Comparison of ENCODE assay signal across 9 cellular contexts in the genomic region with DNA sequence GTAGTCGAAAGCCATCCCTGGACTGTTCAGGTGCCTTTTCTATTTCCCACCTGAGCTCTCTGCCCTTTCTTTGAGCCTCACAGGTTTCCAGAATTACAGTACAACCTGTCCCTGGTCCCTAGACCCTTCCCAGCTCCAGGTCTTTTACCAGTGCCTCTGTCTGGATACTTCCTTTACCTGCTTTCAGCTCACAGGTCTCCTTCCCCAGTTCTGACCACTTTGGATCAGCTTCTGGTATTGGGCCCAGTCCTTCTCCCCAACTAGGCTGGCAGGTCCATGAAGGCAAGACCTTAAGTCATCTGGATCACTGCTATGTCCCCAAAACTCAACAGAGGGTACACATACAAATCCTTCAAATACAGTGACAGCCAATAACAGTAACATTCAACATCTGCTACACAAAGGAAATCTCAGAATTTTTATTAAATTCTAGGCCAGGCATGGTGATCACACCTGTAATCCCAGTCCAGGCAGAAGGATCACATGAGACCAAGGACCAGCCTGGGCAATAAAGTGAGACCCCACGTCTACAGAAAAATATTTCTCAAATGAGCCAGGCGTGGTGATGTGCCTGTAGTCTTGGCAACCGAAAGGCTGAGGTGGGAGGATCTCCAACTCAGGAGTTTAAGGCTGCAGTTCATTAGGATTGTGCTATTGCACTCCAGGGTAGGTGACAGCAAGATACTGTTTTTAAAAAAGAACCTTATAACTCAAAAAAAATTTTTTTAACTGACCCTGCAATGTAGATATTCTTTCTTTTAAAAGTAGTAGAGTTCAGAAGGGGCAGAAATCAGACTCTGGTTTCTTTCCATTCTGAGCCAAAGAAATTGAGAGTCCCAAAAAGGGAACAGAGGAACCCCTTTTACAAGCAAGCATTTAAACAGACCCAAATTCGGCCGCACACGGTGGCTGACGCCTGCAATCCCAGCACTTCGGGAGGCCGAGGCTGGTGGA. TPM values are rescaled to one million over a fixed set of nuclear protein-coding genes. Genes with fewer than 3 reads are reported as not detected.
DNase-seq lines count a peak whose midpoint lies in the region; ATAC-seq, FAIRE-seq and TF ChIP-seq lines count a peak whose summit lies in the region.
"Had no signal": no experiment of that assay in that cellular context is flagged by ENCODE, and none has a peak within 500 bp of the region (broad histone marks: within the 10 kb centered on the region; RNA-seq: fewer than 3 reads in every experiment).

No MANE protein-coding gene starts in this region.

- WGBS in HUES64 = 67% methylated on average over 10 of the region's 10 CpGs

- H3K79me2 ChIP-seq in ACC112 (ENCODE audit: control insufficient read depth, insufficient read depth, low read length, unreplicated experiment) = peaks cover 25% of the 10 kb centered on the region

- DNase-seq in bronchial epithelial cell (ENCODE audit: low read depth) (no peak), dedifferentiated amniotic fluid mesenchymal stem cell (ENCODE audit: extremely low spot score) (no peak)
- DNase-seq: NCI-H187 treated with DMSO at 0.1 percent for 48 hours had no signal

- H3K4me3 ChIP-seq in ACC112 (ENCODE audit: low read depth, low read length) = peak overlapping the region; percentile 92
- peak overlapping the region; percentile 87 for H3K4me3 ChIP-seq in HUES64 (ENCODE audit: low read length)
- peak overlapping the region; percentile 96 for H3K4me3 ChIP-seq in bronchial epithelial cell (ENCODE audit: low read depth, low read length)
- peak overlapping the region; percentile 97 for H3K4me3 ChIP-seq in mucosa of rectum (ENCODE audit: low read length in 2 of 2)

- H3K36me3 ChIP-seq in ACC112 (ENCODE audit: insufficient read depth, low read length) (peaks cover 18% of the 10 kb centered on the region; the same call in 1 of the 2 replicates), HUES64 (ENCODE audit: insufficient read depth, low read length) (peaks cover 33% of the 10 kb centered on the region), bronchial epithelial cell (ENCODE audit: control insufficient read depth, insufficient read depth, low read length) (peaks cover 19% of the 10 kb centered on the region), mucosa of rectum (ENCODE audit: control insufficient read depth in 2 of 2, insufficient read depth in 2 of 2, low read length in 2 of 2) (peaks cover 22 to 26% of the 10 kb centered on the region in 2 donors)

- H3K9me3 ChIP-seq in HUES64 (ENCODE audit: insufficient read depth, low read depth, low read length) (no peaks in the 10 kb centered on the region), mucosa of rectum (ENCODE audit: control insufficient read depth in 2 of 2, low read length in 2 of 2) (no peaks in the 10 kb centered on the region)

- H3K9ac ChIP-seq in HUES64 (ENCODE audit: low read depth, low read length) (peak overlapping the region; percentile 99), mucosa of rectum (ENCODE audit: low read depth in 1 of 2, low read length in 2 of 2) (peak overlapping the region; percentile 77 to 98)

- ATAC-seq in HG03159 (IDR thresholded peaks at IDR 0.05; ENCODE audit: unreplicated experiment) (no peak), GM18520 (IDR thresholded peaks at IDR 0.05; ENCODE audit: unreplicated experiment) (no peak), GM21825 (IDR thresholded peaks at IDR 0.05; ENCODE audit: unreplicated experiment) (no peak)

- FAIRE-seq in bronchial epithelial cell (lab: Jason Lieb, UNC) = no peak

- no peak overlapping the region for H2AFZ ChIP-seq in ACC112 (ENCODE audit: low read length, unreplicated experiment)

- peak overlapping the region; percentile 62 for H3K27ac ChIP-seq in ACC112 (ENCODE audit: low read depth, low read length)
- H3K27ac ChIP-seq in HUES64 (ENCODE audit: low read depth, low read length) = peak overlapping the region; percentile 67
- no peak overlapping the region for H3K27ac ChIP-seq in mucosa of rectum (ENCODE audit: low read depth in 2 of 2, low read length in 2 of 2)

- peaks cover 11% of the 10 kb centered on the region for H3K4me1 ChIP-seq in ACC112 (ENCODE audit: control insufficient read depth, insufficient read depth, low read length, unreplicated experiment)
- H3K4me1 ChIP-seq in HUES64 (ENCODE audit: insufficient read depth, low read length) = peaks cover 16% of the 10 kb centered on the region
- H3K4me1 ChIP-seq in mucosa of rectum (ENCODE audit: control insufficient read depth in 2 of 2, insufficient read depth in 2 of 2, low read length in 2 of 2) = peaks cover 18 to 24% of the 10 kb centered on the region in 2 donors

- no peak for TF ChIP-seq CTCF in bronchial epithelial cell (IDR thresholded peaks at IDR 0.05; ENCODE audit: insufficient read depth, low read length, severe bottlenecking)

- H3K27me3 ChIP-seq in ACC112 (ENCODE audit: insufficient read depth, low read length) = no peaks in the 10 kb centered on the region
- no peaks in the 10 kb centered on the region for H3K27me3 ChIP-seq in HUES64 (ENCODE audit: insufficient read depth, low read length)
- H3K27me3 ChIP-seq in bronchial epithelial cell (ENCODE audit: control insufficient read depth, insufficient read depth, low read length) = no peaks in the 10 kb centered on the region
- no peaks in the 10 kb centered on the region for H3K27me3 ChIP-seq in mucosa of rectum (ENCODE audit: control insufficient read depth in 2 of 2, insufficient read depth in 2 of 2, low read length in 2 of 2)

RNA-seq across cellular contexts. Expression of a gene that starts 1.3 kb away (rescaled TPM):
- 2,127 TPM for polyA plus RNA-seq in HUES64 (2013, experiment 1 of 2)
- polyA plus RNA-seq in HUES64 (2013, experiment 2 of 2) = 2,103 TPM
- total RNA-seq in bronchial epithelial cell = 75.3 and 94.3 TPM in 2 replicates

RNA-seq across cellular contexts. Expression of a gene that starts 11.0 kb away (rescaled TPM):
- 88.8 TPM for polyA plus RNA-seq in HUES64 (2013, experiment 1 of 2)
- 72.1 TPM for polyA plus RNA-seq in HUES64 (2013, experiment 2 of 2)
- 41.9 and 48.1 TPM in 2 replicates for total RNA-seq in bronchial epithelial cell

RNA-seq across cellular contexts. Expression of a gene that starts 21.9 kb away (rescaled TPM):
- polyA plus RNA-seq in HUES64 (2013, experiment 1 of 2) = 39.8 TPM
- 46.8 TPM for polyA plus RNA-seq in HUES64 (2013, experiment 2 of 2)
- total RNA-seq in bronchial epithelial cell = 3.3 and 5.3 TPM in 2 replicates

RNA-seq across cellular contexts. Expression of a gene that starts 27.8 kb away (rescaled TPM):
- polyA plus RNA-seq in HUES64 (2013, experiment 1 of 2) = 4.4 TPM
- polyA plus RNA-seq in HUES64 (2013, experiment 2 of 2) = 4.9 TPM
- total RNA-seq in bronchial epithelial cell = 3.4 and 5.0 TPM in 2 replicates

RNA-seq across cellular contexts. Expression of a gene that starts 43.2 kb away (rescaled TPM):
- 26.0 TPM for polyA plus RNA-seq in HUES64 (2013, experiment 1 of 2)
- polyA plus RNA-seq in HUES64 (2013, experiment 2 of 2) = 27.6 TPM
- 6.8 and 7.7 TPM in 2 replicates for total RNA-seq in bronchial epithelial cell

Comparison
In these comparisons a context has a peak if more than half of its experiments do, and no peak if none do; other contexts are left out.
1. H3K27ac ChIP-seq: peak in ACC112 (single experiment) and HUES64 (single experiment); none in mucosa of rectum (0 of 2).
2. Peak in every context shown above with its lines, with median percentiles within 50 percentile points of each other: H3K4me3 ChIP-seq.